Comparison of ENCODE assay signal across 21 cellular contexts in genomic region chr4:126216611-126217010, GRCh38.
DNase-seq lines count a peak whose midpoint lies in the region; ATAC-seq, FAIRE-seq and TF ChIP-seq lines count a peak whose summit lies in the region.
"Had no signal": no experiment of that assay in that cellular context is flagged by ENCODE, and none has a peak within 500 bp of the region (broad histone marks: within the 10 kb centered on the region; RNA-seq: fewer than 3 reads in every experiment).

No MANE protein-coding gene starts in this region.

- H2BK12ac ChIP-seq in neuronal stem cell (ENCODE audit: low read length) = no peak overlapping the region

- DNase-seq in A549 (ENCODE audit: low read depth in 1 of 2, low spot score in 1 of 2) = no peak
- no peak for DNase-seq in GM23248
- DNase-seq in K562 (ENCODE audit: extremely low read depth in 1 of 4, low spot score in 3 of 4) = no peak
- DNase-seq in neuronal stem cell (ENCODE audit: low spot score) = no peak
- no peak for DNase-seq in activated T-cell treated with anti-CD3 and anti-CD28 coated beads, Interleukin-2, amount 50 U/mL, for 48 hours
- DNase-seq: 8988T; AML-193; Caco-2; Calu3; CD4-positive, alpha-beta T cell; CD8-positive, alpha-beta T cell; DMS79 treated with DMSO at 0.1 percent for 48 hours; GF-D8 had no signal

- H3K4me3 ChIP-seq in A549 (no peak overlapping the region), GM23248 (no peak overlapping the region), K562 (no peak overlapping the region), neuronal stem cell (ENCODE audit: low read length in 2 of 2) (no peak overlapping the region)
- H3K4me3 ChIP-seq: BLaER1 treated with 17β-estradiol and CSF1 and Interleukin-3, amounts not matched to agents 10 nM and 100 nM had no signal

- no peak overlapping the region for H3K14ac ChIP-seq in neuronal stem cell (ENCODE audit: low read length)

- H4K20me1 ChIP-seq in GM23248 (ENCODE audit: insufficient read depth) (no peaks in the 10 kb centered on the region), K562 (replicated peaks; ENCODE audit: control insufficient read depth, insufficient read depth, low read length) (no peaks in the 10 kb centered on the region)
- H4K20me1 ChIP-seq: BLaER1 treated with 17β-estradiol and CSF1 and Interleukin-3, amounts not matched to agents 10 nM and 100 nM had no signal

- intact Hi-C loops in K562 (cut with micrococcal nuclease) = no loop called here

- no peak overlapping the region for H4K8ac ChIP-seq in neuronal stem cell (ENCODE audit: low read depth, low read length)

- no peak overlapping the region for H2BK15ac ChIP-seq in neuronal stem cell (ENCODE audit: low read length)

- H3K9me1 ChIP-seq in K562 (ENCODE audit: control insufficient read depth, insufficient read depth, low read length) = no peaks in the 10 kb centered on the region

- no peak overlapping the region for H2BK5ac ChIP-seq in neuronal stem cell (ENCODE audit: low read length)

- H4K91ac ChIP-seq in neuronal stem cell (ENCODE audit: low read depth, low read length, poor library complexity) = no peak overlapping the region

- no peak overlapping the region for H3K18ac ChIP-seq in neuronal stem cell (ENCODE audit: low read length)

- no peak overlapping the region for H3K4me2 ChIP-seq in A549
- H3K4me2 ChIP-seq in GM23248 (ENCODE audit: unreplicated experiment) = no peak overlapping the region
- no peak overlapping the region for H3K4me2 ChIP-seq in K562 (ENCODE audit: insufficient read depth, low read length)
- no peak overlapping the region for H3K4me2 ChIP-seq in neuronal stem cell (ENCODE audit: insufficient read depth, low read length, poor library complexity, severe bottlenecking)

- H3K27me3 ChIP-seq in GM23248 (replicated peaks; ENCODE audit: insufficient read depth) (no peaks in the 10 kb centered on the region), K562 (ENCODE audit: control insufficient read depth in 2 of 2, insufficient read depth in 2 of 2, low read length in 2 of 2) (no peaks in the 10 kb centered on the region), neuronal stem cell (ENCODE audit: control insufficient read depth in 3 of 3, insufficient read depth in 3 of 3, low read depth in 1 of 3, low read length in 3 of 3) (no peaks in the 10 kb centered on the region)
- H3K27me3 ChIP-seq: BLaER1 treated with 17β-estradiol and CSF1 and Interleukin-3, amounts not matched to agents 10 nM and 100 nM had no signal

- no peaks in the 10 kb centered on the region for H3K79me2 ChIP-seq in GM23248 (ENCODE audit: insufficient read depth)
- H3K79me2 ChIP-seq in K562 (ENCODE audit: control insufficient read depth, insufficient read depth, low read length) = no peaks in the 10 kb centered on the region

- TF ChIP-seq POLR2A in A549 (IDR thresholded peaks at IDR 0.05; ENCODE audit: low read length) (no peak), K562 (conservative IDR thresholded peaks at IDR 0.05) (no peak)

- no peaks in the 10 kb centered on the region for H3K4me1 ChIP-seq in A549
- H3K4me1 ChIP-seq in GM23248 (ENCODE audit: insufficient read depth) = no peaks in the 10 kb centered on the region
- H3K4me1 ChIP-seq in K562 (replicated peaks in 1 of 2; ENCODE audit: control insufficient read depth in 2 of 2, insufficient read depth in 2 of 2, low read length in 2 of 2) = no peaks in the 10 kb centered on the region
- H3K4me1 ChIP-seq in neuronal stem cell (ENCODE audit: control insufficient read depth in 2 of 2, insufficient read depth in 1 of 2, low read depth in 1 of 2, low read length in 2 of 2) = no peaks in the 10 kb centered on the region
- H3K4me1 ChIP-seq: Caco-2 had no signal

- ATAC-seq in A549 = no peak
- no peak for ATAC-seq in K562
- no peak for ATAC-seq in HG03520 (IDR thresholded peaks at IDR 0.05; ENCODE audit: unreplicated experiment)
- ATAC-seq in GM21526 (IDR thresholded peaks at IDR 0.05; ENCODE audit: low FRiP score, unreplicated experiment) = no peak
- ATAC-seq: CD8-positive, alpha-beta T cell had no signal

- no peaks in the 10 kb centered on the region for H3K9me3 ChIP-seq in A549
- no peaks in the 10 kb centered on the region for H3K9me3 ChIP-seq in GM23248 (ENCODE audit: low read depth)
- no peaks in the 10 kb centered on the region for H3K9me3 ChIP-seq in K562 (replicated peaks; ENCODE audit: control insufficient read depth, insufficient read depth, low read depth, low read length)
- no peaks in the 10 kb centered on the region for H3K9me3 ChIP-seq in neuronal stem cell (replicated peaks in 1 of 2; ENCODE audit: control insufficient read depth in 2 of 2, insufficient read depth in 1 of 2, low read depth in 1 of 2, low read length in 2 of 2)
- H3K9me3 ChIP-seq: BLaER1 treated with 17β-estradiol and CSF1 and Interleukin-3, amounts not matched to agents 10 nM and 100 nM; Caco-2 had no signal

- H3K36me3 ChIP-seq in GM23248 (ENCODE audit: low read depth) (no peaks in the 10 kb centered on the region), K562 (ENCODE audit: control insufficient read depth, insufficient read depth, low read length) (no peaks in the 10 kb centered on the region), neuronal stem cell (replicated peaks in 1 of 2; ENCODE audit: control insufficient read depth in 2 of 2, insufficient read depth in 2 of 2, low read length in 2 of 2) (no peaks in the 10 kb centered on the region)
- H3K36me3 ChIP-seq: BLaER1 treated with 17β-estradiol and CSF1 and Interleukin-3, amounts not matched to agents 10 nM and 100 nM had no signal

- TF ChIP-seq RAD21 in A549 (conservative IDR thresholded peaks at IDR 0.05 in 1 of 2, IDR thresholded peaks at IDR 0.05 in 1 of 2) = no peak
- TF ChIP-seq RAD21 in K562 (CRISPR knock-in tag; conservative IDR thresholded peaks at IDR 0.05 in 1 of 2, IDR thresholded peaks at IDR 0.05 in 1 of 2) = no peak

- no peak overlapping the region for H3K9ac ChIP-seq in GM23248
- H3K9ac ChIP-seq in K562 (ENCODE audit: insufficient read depth in 1 of 2, low read depth in 2 of 2, low read length in 2 of 2) = no peak overlapping the region
- no peak overlapping the region for H3K9ac ChIP-seq in neuronal stem cell (ENCODE audit: low read depth, low read length, poor library complexity)
- H3K9ac ChIP-seq: BLaER1 treated with 17β-estradiol and CSF1 and Interleukin-3, amounts not matched to agents 10 nM and 100 nM had no signal

- no peaks in the 10 kb centered on the region for H3K9me2 ChIP-seq in GM23248 (ENCODE audit: insufficient read depth)

- H2BK120ac ChIP-seq in neuronal stem cell (ENCODE audit: low read depth, low read length) = no peak overlapping the region

- in situ Hi-C loops in GM23248 (cut with MboI) (no loop called here), K562 (cut with MboI) (no loop called here)

- CTCF ChIA-PET in A549 (lab: Yijun Ruan, JAX) = interaction anchor here (0.6 kb wide), 1 partner anchor 17 kb away, joined by 3 read pairs; no protein-coding TSS in a partner anchor
- CTCF ChIA-PET in K562 (lab: Yijun Ruan, JAX; ENCODE audit: low intra/inter-chr PET ratio) = no interaction called here

- no peak for TF ChIP-seq EP300 in A549 (IDR thresholded peaks at IDR 0.05)
- TF ChIP-seq EP300 in K562 (IDR thresholded peaks at IDR 0.05; ENCODE audit: low read length) = no peak

- H2AFZ ChIP-seq in GM23248 (0 out of 2 replicates have a peak overlapping the region, but pooled peaks have one; percentile 39), K562 (ENCODE audit: low read depth, low read length) (no peak overlapping the region), neuronal stem cell (ENCODE audit: low read length) (peak overlapping the region; percentile 23)

- no peaks in the 10 kb centered on the region for H3K79me1 ChIP-seq in neuronal stem cell (ENCODE audit: low read depth, low read length)

- H3F3A ChIP-seq in GM23248 (ENCODE audit: insufficient read depth) = no peaks in the 10 kb centered on the region

- no peak overlapping the region for H3K27ac ChIP-seq in A549
- H3K27ac ChIP-seq in GM23248 = no peak overlapping the region
- no peak overlapping the region for H3K27ac ChIP-seq in K562 (ENCODE audit: extremely low read depth, low read depth, low read length)
- no peak overlapping the region for H3K27ac ChIP-seq in neuronal stem cell (replicated peaks; ENCODE audit: low read length)
- H3K27ac ChIP-seq: C4-2B had no signal

- POLR2A ChIA-PET in A549 (lab: Yijun Ruan, JAX) = no interaction called here
- POLR2A ChIA-PET in K562 (lab: Yijun Ruan, JAX) = no interaction called here

- no peak for TF ChIP-seq CTCF in A549 (IDR thresholded peaks at IDR 0.05)
- no peak for TF ChIP-seq CTCF in K562 (IDR thresholded peaks at IDR 0.05 in 2 of 3, conservative IDR thresholded peaks at IDR 0.05 in 1 of 3; ENCODE audit: insufficient read depth in 2 of 3, low read depth in 1 of 3, low read length in 3 of 3)

- H2AK5ac ChIP-seq in neuronal stem cell (ENCODE audit: low read depth, low read length) = no peak overlapping the region

- no peak overlapping the region for H3K4ac ChIP-seq in neuronal stem cell (ENCODE audit: low read length)

- H3K23ac ChIP-seq in neuronal stem cell (ENCODE audit: low read depth, low read length, poor library complexity) = no peak overlapping the region

- no peak for FAIRE-seq in A549 (lab: Jason Lieb, UNC)
- FAIRE-seq in K562 (lab: Jason Lieb, UNC) = no peak
- FAIRE-seq: D721Med, G401.6, GM12891, GM19239 had no signal

- BruUV-seq in K562 (replicated peaks; lab: Mats Ljungman, UMichigan) = no TSS peak

TF ChIP-seq in A549, 52 proteins besides CTCF, POLR2A, EP300 and RAD21:
- peak; percentile 89 for TF ChIP-seq MAFK (IDR thresholded peaks at IDR 0.05; ENCODE audit: partially characterized antibody)
- TF ChIP-seq CHD2 (IDR thresholded peaks at IDR 0.05; ENCODE audit: low read length, partially characterized antibody) = no peak
- no peak for TF ChIP-seq JUN (IDR thresholded peaks at IDR 0.05)
TF ChIP-seq in A549: peak in this region for 1.

TF ChIP-seq in K562, 482 proteins besides CTCF, POLR2A, EP300 and RAD21 (continues in another document):
- no peak for TF ChIP-seq HBP1 (CRISPR knock-in tag; IDR thresholded peaks at IDR 0.05)
- TF ChIP-seq C11orf30 (IDR thresholded peaks at IDR 0.05; ENCODE audit: low read depth) = peak; percentile 76
- TF ChIP-seq HMG20B (CRISPR knock-in tag; IDR thresholded peaks at IDR 0.05) = no peak

Comparison
In these comparisons a context has a peak if more than half of its experiments do, and no peak if none do; other contexts are left out.
1. Of the 35 proteins assayed by ChIP-seq in both K562 and A549: peak only in K562: none; only in A549: none; in both: MAFK; in neither: 34.